In genomic region chr12:94805749-94806148, GRCh38 we compare ENCODE assay signal across 1 cellular context.
A peak's percentile ranks its signal among the peaks of the same experiment; 100 is the strongest.
TF ChIP-seq lines count a peak whose summit lies in the region.

No MANE protein-coding gene starts in this region.

TF ChIP-seq in GM12878, 131 proteins besides CTCF, POLR2A, EP300 and RAD21 (continued from another document):
- TF ChIP-seq ATF2 (IDR thresholded peaks at IDR 0.05; ENCODE audit: low read length) (peak; percentile 51; the same call in 1 of the 2 replicates), NRF1 (conservative IDR thresholded peaks at IDR 0.05; ENCODE audit: low read depth, low read length) (no peak), IKZF2 (IDR thresholded peaks at IDR 0.05) (0 out of 4 replicates have a peak, but pooled peaks of 1 of the 2 experiments have one; percentile 19), CREB1 (IDR thresholded peaks at IDR 0.05; ENCODE audit: low read depth) (peak; percentile 37; the same call in 1 of the 2 replicates), PAX5 (IDR thresholded peaks at IDR 0.05; ENCODE audit: borderline replicate concordance, low read depth, low read length) (peak; percentile 31; the same call in 1 of the 2 replicates), DPF2 (IDR thresholded peaks at IDR 0.05) (no peak), NFIC (IDR thresholded peaks at IDR 0.05; ENCODE audit: low read depth, low read length) (peak; percentile 73), MAX (IDR thresholded peaks at IDR 0.05; ENCODE audit: low read depth, low read length) (no peak)
